29 cellular contexts compared by ENCODE assay signal in the genomic region with DNA sequence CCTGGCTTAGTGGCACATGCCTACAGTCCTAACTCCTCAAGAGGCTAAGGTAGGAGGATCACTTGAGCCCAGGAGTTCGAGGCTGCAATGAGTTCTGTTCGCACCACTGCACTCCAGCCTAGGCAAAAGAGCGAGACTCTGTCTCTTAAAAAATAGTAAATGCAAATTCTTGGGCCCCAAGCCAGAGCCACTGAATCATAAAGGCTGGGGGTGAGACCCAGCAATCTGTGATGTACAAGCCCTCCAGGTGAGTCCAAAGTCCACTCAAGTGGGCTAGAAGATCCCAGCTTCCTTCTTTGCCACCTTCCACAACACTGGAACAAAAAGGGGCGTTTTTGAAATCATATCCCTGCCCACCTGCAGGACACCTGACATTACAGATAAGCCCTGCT. TPM values are rescaled to one million over a fixed set of nuclear protein-coding genes. Genes with fewer than 3 reads are reported as not detected.
A peak's percentile ranks its signal among the peaks of the same experiment; 100 is the strongest.
DNase-seq lines count a peak whose midpoint lies in the region; ATAC-seq, FAIRE-seq and TF ChIP-seq lines count a peak whose summit lies in the region.
"Had no signal": no experiment of that assay in that cellular context is flagged by ENCODE, and none has a peak within 500 bp of the region (broad histone marks: within the 10 kb centered on the region; RNA-seq: fewer than 3 reads in every experiment).

No MANE protein-coding gene starts in this region.

- no peaks in the 10 kb centered on the region for H3K27me3 ChIP-seq in dorsolateral prefrontal cortex
- H3K27me3 ChIP-seq: sigmoid colon, SJSA1 had no signal

- H3K9me3 ChIP-seq in A549 = no peaks in the 10 kb centered on the region
- no peaks in the 10 kb centered on the region for H3K9me3 ChIP-seq in OCI-LY7 (ENCODE audit: low read length)
- H3K9me3 ChIP-seq: sigmoid colon, SJSA1, thoracic aorta had no signal

- H3K27ac ChIP-seq in A549 = 0 out of 6 replicates have a peak overlapping the region, but pooled peaks of 1 of the 2 experiments have one; percentile 16
- no peak overlapping the region for H3K27ac ChIP-seq in OCI-LY7 (ENCODE audit: low read depth, low read length, poor library complexity, severe bottlenecking)
- no peak overlapping the region for H3K27ac ChIP-seq in dorsolateral prefrontal cortex
- H3K27ac ChIP-seq: sigmoid colon, SJSA1, thoracic aorta, VCaP had no signal

- WGBS in A549 (ENCODE audit: missing lambda C conversion rate) = 73% methylated on average over 4 of the region's 4 CpGs

- no peak for DNase-seq in A549 (ENCODE audit: low read depth in 1 of 2, low spot score in 1 of 2)
- DNase-seq in OCI-LY7 (ENCODE audit: low spot score) = peak; percentile 27
- peak; percentile 37 for DNase-seq in left lobe of liver (ENCODE audit: low spot score)
- no peak for DNase-seq in GM10266 (ENCODE audit: extremely low spot score)
- DNase-seq in inferior parietal cortex (ENCODE audit: extremely low spot score) = no peak
- DNase-seq in dorsolateral prefrontal cortex = no peak
- DNase-seq: ACHN; activated naive CD4-positive, alpha-beta T cell treated with Interleukin-2 at 50 U/mL for 16 hours; anterior cingulate cortex; C1 segment of cervical spinal cord; central memory CD4-positive, alpha-beta T cell; DMS 273 treated with DMSO at 0.1 percent for 48 hours; effector CD4-positive, alpha-beta T cell; foreskin melanocyte; hypothalamus; mammary epithelial cell; naive thymus-derived CD4-positive, alpha-beta T cell; NCI-H146; NCI-H2171 treated with DMSO at 0.1 percent for 48 hours; NCI-H526 treated with DMSO at 0.1 percent for 48 hours; OCI-M1; sigmoid colon; stimulated activated naive B cell treated with anti-CD40 and anti-IgM and Interleukin-4, amounts not matched to agents 10 μg/mL and 1 μg/mL and 100 μg/mL, for 72 hours had no signal

- TF ChIP-seq RAD21 in A549 (conservative IDR thresholded peaks at IDR 0.05 in 1 of 2, IDR thresholded peaks at IDR 0.05 in 1 of 2) = no peak

- POLR2A ChIA-PET in A549 (lab: Yijun Ruan, JAX) = no interaction called here
- POLR2A ChIA-PET in OCI-LY7 (lab: Charles Lee) = interaction anchor here (1.0 kb wide), 1 partner anchor 45 kb away, joined by 3 read pairs; no protein-coding TSS in a partner anchor

- BruUV-seq in OCI-LY7 (replicated peaks; lab: Mats Ljungman, UMichigan) = no TSS peak

- no peaks in the 10 kb centered on the region for H3K79me2 ChIP-seq in OCI-LY7 (ENCODE audit: insufficient read depth, low read depth, low read length)

- H3K4me1 ChIP-seq in A549 = peaks cover 25% of the 10 kb centered on the region
- H3K4me1 ChIP-seq in OCI-LY7 (ENCODE audit: insufficient read depth, low read length, poor library complexity, severe bottlenecking) = peaks cover 30% of the 10 kb centered on the region
- H3K4me1 ChIP-seq: sigmoid colon had no signal

- intact Hi-C loops in OCI-LY7 (cut with micrococcal nuclease; ENCODE audit: unreplicated experiment) (no loop called here), dorsolateral prefrontal cortex (cut with DNase I) (no loop called here)

- H3K36me3 ChIP-seq in OCI-LY7 (ENCODE audit: insufficient read depth, low read length) = no peaks in the 10 kb centered on the region

- TF ChIP-seq POLR2A in A549 (IDR thresholded peaks at IDR 0.05; ENCODE audit: low read length) (no peak), GM19193 (IDR thresholded peaks at IDR 0.05; ENCODE audit: extremely low read depth, insufficient read depth, insufficient read length) (peak; percentile 17)

- H3K9me2 ChIP-seq in OCI-LY7 (ENCODE audit: insufficient read depth, low read length) = no peaks in the 10 kb centered on the region

- ATAC-seq in A549 (no peak; a peak in 1 of 6 replicates), left lobe of liver (no peak), HG02678 (IDR thresholded peaks at IDR 0.05; ENCODE audit: unreplicated experiment) (no peak)

- CTCF ChIA-PET in A549 (lab: Yijun Ruan, JAX) (interaction anchor here (1.5 kb wide), 2 partner anchors 9 to 40 kb away, joined by 3 to 4 read pairs; no protein-coding TSS in a partner anchor), OCI-LY7 (lab: Charles Lee; ENCODE audit: unreplicated experiment) (no interaction called here)

- H3K4me3 ChIP-seq in A549 (no peak overlapping the region), OCI-LY7 (ENCODE audit: low read depth, low read length, poor library complexity, severe bottlenecking) (peak overlapping the region; percentile 37), dorsolateral prefrontal cortex (no peak overlapping the region)
- H3K4me3 ChIP-seq: sigmoid colon, SJSA1, thoracic aorta had no signal

- H2AFZ ChIP-seq in OCI-LY7 (ENCODE audit: low read length) = no peak overlapping the region

- peak overlapping the region; percentile 26 for H3K4me2 ChIP-seq in A549
- peak overlapping the region; percentile 63 for H3K4me2 ChIP-seq in OCI-LY7 (ENCODE audit: low read length)

- peaks cover 13% of the 10 kb centered on the region; the same call in 1 of the 2 replicates for H4K20me1 ChIP-seq in OCI-LY7 (ENCODE audit: insufficient read depth, low read length)

- TF ChIP-seq CTCF in A549 (IDR thresholded peaks at IDR 0.05) (no peak), OCI-LY7 (conservative IDR thresholded peaks at IDR 0.05; ENCODE audit: low read length) (no peak), GM10266 (IDR thresholded peaks at IDR 0.05; ENCODE audit: control insufficient read depth, insufficient read depth, low read depth, missing control alignments) (no peak), dorsolateral prefrontal cortex (IDR thresholded peaks at IDR 0.05 in 54 of 56, conservative IDR thresholded peaks at IDR 0.05 in 2 of 56; ENCODE audit: low read depth in 1 of 56, partially characterized antibody in 56 of 56) (no peak)

- no peak for TF ChIP-seq EP300 in A549 (IDR thresholded peaks at IDR 0.05)

- FAIRE-seq in A549 (lab: Jason Lieb, UNC) = no peak
- FAIRE-seq: G401.6 had no signal

TF ChIP-seq in A549, 52 proteins besides CTCF, POLR2A, EP300 and RAD21:
- TF ChIP-seq, protein P1, sequence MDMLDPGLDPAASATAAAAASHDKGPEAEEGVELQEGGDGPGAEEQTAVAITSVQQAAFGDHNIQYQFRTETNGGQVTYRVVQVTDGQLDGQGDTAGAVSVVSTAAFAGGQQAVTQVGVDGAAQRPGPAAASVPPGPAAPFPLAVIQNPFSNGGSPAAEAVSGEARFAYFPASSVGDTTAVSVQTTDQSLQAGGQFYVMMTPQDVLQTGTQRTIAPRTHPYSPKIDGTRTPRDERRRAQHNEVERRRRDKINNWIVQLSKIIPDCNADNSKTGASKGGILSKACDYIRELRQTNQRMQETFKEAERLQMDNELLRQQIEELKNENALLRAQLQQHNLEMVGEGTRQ (IDR thresholded peaks at IDR 0.05) = no peak
- TF ChIP-seq JUN (IDR thresholded peaks at IDR 0.05) (no peak), CHD4 (IDR thresholded peaks at IDR 0.05; ENCODE audit: borderline replicate concordance) (no peak), FOXS1 (CRISPR knock-in tag; IDR thresholded peaks at IDR 0.05) (no peak)
TF ChIP-seq in A549: peak in this region for 0.

RNA-seq across cellular contexts. Expression of a gene that starts 16.9 kb away (rescaled TPM):
- 56.6 and 65.4 TPM in 2 replicates for polyA plus RNA-seq in A549 (2011; rRNA removed)
- polyA plus RNA-seq in A549 (2012; cell fraction: cytosol; rRNA removed) = 15.5 and 19.3 TPM in 2 replicates
- polyA plus RNA-seq in A549 (2012; cell fraction: nucleus; rRNA removed) = 35.4 and 43.1 TPM in 2 replicates
- 38.3 to 40.7 TPM (median 39.8 TPM) in 3 replicates for polyA plus RNA-seq in A549 (2017; fragmentation: RNase III; extraction: RNeasy Plus Mini Kit Qiagen cat#74134 plus additional on column Dnase treatment)
- polyA minus RNA-seq in A549 (2011; rRNA and poly(A)+ RNA removed) = 50.2 and 53.5 TPM in 2 replicates
- total RNA-seq in OCI-LY7 (2014; rRNA removed; shearing (Covaris generic)) = 5.0 and 7.8 TPM in 2 replicates
- 14.2 and 18.7 TPM in 2 replicates for total RNA-seq in OCI-LY7 (2022)
- total RNA-seq in left lobe of liver = 55.4 TPM
- 10 to 100 TPM; 10.8 to 56.1 (median 28.9) TPM for total RNA-seq in dorsolateral prefrontal cortex

Comparison
In these comparisons a context has a peak if more than half of its experiments do, and no peak if none do; other contexts are left out.
1. DNase-seq: peak in OCI-LY7 (single experiment) and left lobe of liver (single experiment); none in A549 (0 of 2), GM10266 (single experiment), inferior parietal cortex (single experiment) and dorsolateral prefrontal cortex (0 of 10).